In the genomic region with DNA sequence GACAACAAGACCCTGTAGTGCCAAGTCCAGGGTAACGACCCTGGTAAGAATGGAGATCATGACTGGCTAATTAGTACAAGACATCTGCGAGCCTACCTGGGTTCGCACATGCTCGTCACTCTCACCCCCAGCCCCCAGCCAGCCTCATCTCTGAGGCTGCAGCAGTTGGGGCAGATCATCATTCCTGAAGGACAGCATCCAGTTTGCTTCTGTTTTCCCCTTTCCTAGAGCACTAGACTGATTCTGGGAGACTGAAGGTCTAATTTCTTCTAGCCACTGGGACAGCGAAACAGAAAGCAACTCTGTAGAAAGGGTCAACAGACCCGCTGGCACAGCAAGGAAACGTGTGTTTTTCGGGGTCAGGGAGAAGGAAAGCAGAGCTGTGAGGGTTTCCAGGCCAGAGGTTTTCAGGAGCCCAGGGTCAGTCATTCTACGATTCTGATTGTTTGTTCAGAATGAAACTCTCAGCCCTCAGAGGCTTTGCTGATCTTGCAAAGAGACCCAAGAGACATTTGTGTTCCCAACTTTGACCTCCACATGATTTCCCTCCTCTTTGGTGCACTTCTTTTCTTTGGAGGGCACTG, we compare ENCODE assay signal across 14 cellular contexts.
A peak's percentile ranks its signal among the peaks of the same experiment; 100 is the strongest.
DNase-seq lines count a peak whose midpoint lies in the region; ATAC-seq and TF ChIP-seq lines count a peak whose summit lies in the region.
"Had no signal": no experiment of that assay in that cellular context is flagged by ENCODE, and none has a peak within 500 bp of the region (broad histone marks: within the 10 kb centered on the region; RNA-seq: fewer than 3 reads in every experiment).

No MANE protein-coding gene starts in this region.

- CTCF ChIA-PET in GM10248 (lab: Yijun Ruan, JAX) = interaction anchor here (0.8 to 1.2 kb wide), 2 partner anchors 9 to 582 kb away, joined by 3 to 5 read pairs; no protein-coding TSS in a partner anchor

- peak overlapping the region; percentile 68 for H3K27ac Mint-ChIP-seq in chondrocyte (ENCODE audit: unreplicated experiment)
- H3K27ac Mint-ChIP-seq: naive thymus-derived CD4-positive, alpha-beta T cell had no signal

- peaks cover 52% of the 10 kb centered on the region for H3K4me1 Mint-ChIP-seq in chondrocyte (ENCODE audit: low read depth)
- H3K4me1 Mint-ChIP-seq: naive thymus-derived CD4-positive, alpha-beta T cell had no signal

- TF ChIP-seq CTCF in GM10248 (IDR thresholded peaks at IDR 0.05; ENCODE audit: control extremely low read depth, extremely low read depth, low read depth, missing control alignments) = no peak
- no peak for TF ChIP-seq CTCF in chondrocyte (IDR thresholded peaks at IDR 0.05)

- no peaks in the 10 kb centered on the region for H3K9me3 Mint-ChIP-seq in chondrocyte (ENCODE audit: low read depth)

- POLR2A ChIA-PET in GM10248 (lab: Yijun Ruan, JAX) = no interaction called here

- ATAC-seq in GM19395 (IDR thresholded peaks at IDR 0.05; ENCODE audit: unreplicated experiment) (peak; percentile 60), HG03039 (IDR thresholded peaks at IDR 0.05; ENCODE audit: unreplicated experiment) (peak; percentile 75), GM18873 (IDR thresholded peaks at IDR 0.05; ENCODE audit: low FRiP score, unreplicated experiment) (no peak)
- ATAC-seq: naive thymus-derived CD4-positive, alpha-beta T cell had no signal

- no peak overlapping the region for H3K4me3 Mint-ChIP-seq in chondrocyte (ENCODE audit: unreplicated experiment)
- H3K4me3 Mint-ChIP-seq: naive thymus-derived CD4-positive, alpha-beta T cell had no signal

- DNase-seq in GM10248 (ENCODE audit: extremely low spot score) (peak; percentile 35), chondrocyte (ENCODE audit: low spot score) (no peak), NCI-H82 treated with DMSO at 0.1 percent for 48 hours (lab: John Stamatoyannopoulos, UW; ENCODE audit: unreplicated experiment) (no peak), glomerular visceral epithelial cell (ENCODE audit: extremely low spot score) (no peak)
- no peak for DNase-seq in stimulated activated naive CD4-positive, alpha-beta T cell treated with Interleukin-2 at 50 U/mL for 16 hours (lab: John Stamatoyannopoulos, UW)
- DNase-seq: ACHN; GOT3; MG63; naive thymus-derived CD4-positive, alpha-beta T cell; small intestine; transverse colon had no signal

- no peaks in the 10 kb centered on the region for H3K36me3 Mint-ChIP-seq in chondrocyte (ENCODE audit: low read depth)
- H3K36me3 Mint-ChIP-seq: naive thymus-derived CD4-positive, alpha-beta T cell had no signal

- no peaks in the 10 kb centered on the region for H3K27me3 Mint-ChIP-seq in chondrocyte (ENCODE audit: low read depth)
